ENCODE assay signal across 20 cellular contexts in genomic region chr15:100384108-100384410, GRCh38. TPM values are rescaled to one million over a fixed set of nuclear protein-coding genes. Genes with fewer than 3 reads are reported as not detected.
"Had no signal": no experiment of that assay in that cellular context is flagged by ENCODE, and none has a peak within 500 bp of the region (broad histone marks: within the 10 kb centered on the region; RNA-seq: fewer than 3 reads in every experiment).

No MANE protein-coding gene starts in this region.

- H3K27ac ChIP-seq: pancreas, psoas muscle, uterus had no signal

- DNase-seq: activated CD4-positive, alpha-beta memory T cell treated with anti-CD3 and anti-CD28 coated beads, Interleukin-2, amount 10 ng/mL, durations not matched to agents 7 days and 5 days; activated CD4-positive, CD25-positive, alpha-beta regulatory T cell treated with anti-CD3 and anti-CD28 coated beads, Interleukin-2, amount 50 U/mL, for 72 hours; activated CD8-positive, alpha-beta memory T cell treated with anti-CD3 and anti-CD28 coated beads, Interleukin-2, amount 50 U/mL, for 48 hours; activated gamma-delta T cell; activated naive CD8-positive, alpha-beta T cell treated with anti-CD3 and anti-CD28 coated beads, Interleukin-2, amount 10 ng/mL, durations not matched to agents 7 days and 5 days; activated T-cell treated with anti-CD3 and anti-CD28 coated beads, Interleukin-2, amount 50 U/mL, for 24 hours; left cardiac atrium; naive B cell; psoas muscle; stimulated activated CD4-positive, alpha-beta T cell treated with anti-CD3 and anti-CD28 coated beads, Interleukin-4, amount 100 ng/mL, for 4 hours; stimulated activated CD8-positive, alpha-beta memory T cell treated with anti-CD3 and anti-CD28 coated beads, Interleukin-4, amount 100 ng/mL, for 48 hours; T1000 had no signal

- FAIRE-seq: astrocyte, endothelial cell of umbilical vein, keratinocyte, pancreas had no signal

- H3K36me3 ChIP-seq: pancreas, uterus had no signal

- ATAC-seq: stimulated activated memory B cell treated with anti-CD40 and anti-IgM and Interleukin-4, amounts not matched to agents 10 μg/mL and 1 μg/mL and 100 μg/mL, for 72 hours; stimulated activated naive CD8-positive, alpha-beta T cell treated with anti-CD3 and anti-CD28 coated beads, Interleukin-15, amount 100 ng/mL, for 72 hours had no signal

- H3K27me3 ChIP-seq: pancreas, uterus had no signal

- H3K4me3 ChIP-seq: pancreas, psoas muscle, smooth muscle cell, uterus had no signal

- H3K9me3 ChIP-seq: pancreas had no signal

- H3K4me1 ChIP-seq: pancreas, psoas muscle, uterus had no signal

- H3K4me2 ChIP-seq: smooth muscle cell had no signal

RNA-seq across cellular contexts. Expression of gene ADAMTS17, which starts 42.3 kb away (rescaled TPM):
- total RNA-seq: endothelial cell of umbilical vein had no signal
